2 cellular contexts compared by ENCODE assay signal in the genomic region with DNA sequence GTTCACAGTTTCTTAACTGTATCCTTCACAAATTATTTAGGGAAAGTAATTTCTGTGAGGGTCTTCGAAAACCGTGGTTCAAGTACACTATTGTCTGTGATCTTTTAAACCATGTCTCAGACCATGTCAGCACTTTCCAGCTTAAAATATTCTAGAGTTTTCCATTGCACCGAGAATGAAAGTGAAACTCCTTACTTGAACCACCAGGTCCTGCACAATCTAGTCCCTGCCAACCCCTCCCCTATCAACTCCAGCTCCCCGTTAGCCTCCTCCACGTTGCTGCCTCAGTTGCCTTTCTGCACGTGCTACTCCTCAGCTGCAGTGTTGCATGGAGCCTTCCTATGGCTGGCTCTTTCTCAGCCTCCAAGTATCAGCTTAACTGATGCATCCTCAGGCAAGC.
TF ChIP-seq lines count a peak whose summit lies in the region.

No MANE protein-coding gene starts in this region.

TF ChIP-seq in IMR-90, 13 proteins besides CTCF, POLR2A, EP300 and RAD21:
- no peak for TF ChIP-seq MAFK (IDR thresholded peaks at IDR 0.05; ENCODE audit: low read depth, low read length)

TF ChIP-seq in H1, 55 proteins besides CTCF, POLR2A, EP300 and RAD21:
- TF ChIP-seq, protein P1, sequence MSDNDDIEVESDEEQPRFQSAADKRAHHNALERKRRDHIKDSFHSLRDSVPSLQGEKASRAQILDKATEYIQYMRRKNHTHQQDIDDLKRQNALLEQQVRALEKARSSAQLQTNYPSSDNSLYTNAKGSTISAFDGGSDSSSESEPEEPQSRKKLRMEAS (IDR thresholded peaks at IDR 0.05) = no peak
- TF ChIP-seq PHF8 (conservative IDR thresholded peaks at IDR 0.05; ENCODE audit: low read depth, low read length) (no peak), CHD1 (IDR thresholded peaks at IDR 0.05; ENCODE audit: low read depth, low read length) (no peak), TAF7 (optimal IDR thresholded peaks at IDR 0.05; ENCODE audit: borderline replicate concordance, low read depth, low read length) (no peak), EZH2 (IDR thresholded peaks at IDR 0.05; ENCODE audit: low read depth, low read length, severe bottlenecking) (no peak), RXRA (IDR thresholded peaks at IDR 0.05; ENCODE audit: insufficient read depth, low read depth, low read length) (no peak), SAP30 (IDR thresholded peaks at IDR 0.05; ENCODE audit: insufficient read depth, insufficient replicate concordance, low read length) (no peak), SUZ12 (IDR thresholded peaks at IDR 0.05; ENCODE audit: low read length) (no peak), SRF (IDR thresholded peaks at IDR 0.05; ENCODE audit: low read depth, low read length) (no peak), CEBPB (IDR thresholded peaks at IDR 0.05; ENCODE audit: low read depth, low read length) (no peak), SP1 (IDR thresholded peaks at IDR 0.05; ENCODE audit: low read depth, low read length) (no peak), CTBP2 (IDR thresholded peaks at IDR 0.05; ENCODE audit: borderline replicate concordance, insufficient read depth, insufficient read length, low read length) (no peak), KDM5A (IDR thresholded peaks at IDR 0.05; ENCODE audit: low read length) (no peak), KDM4A (IDR thresholded peaks at IDR 0.05; ENCODE audit: low read depth, low read length, severe bottlenecking) (no peak), NANOG (IDR thresholded peaks at IDR 0.05; ENCODE audit: insufficient read depth, low read depth, low read length, poor library complexity, severe bottlenecking) (no peak), POLR2AphosphoS5 (IDR thresholded peaks at IDR 0.05; ENCODE audit: low read depth, low read length) (no peak), FOSL1 (IDR thresholded peaks at IDR 0.05; ENCODE audit: insufficient read depth, low read depth, low read length) (no peak), RBBP5 (IDR thresholded peaks at IDR 0.05; ENCODE audit: borderline replicate concordance, low read depth, low read length) (no peak), TAF1 (IDR thresholded peaks at IDR 0.05; ENCODE audit: low read depth, low read length) (no peak)
- TF ChIP-seq, protein P2, sequence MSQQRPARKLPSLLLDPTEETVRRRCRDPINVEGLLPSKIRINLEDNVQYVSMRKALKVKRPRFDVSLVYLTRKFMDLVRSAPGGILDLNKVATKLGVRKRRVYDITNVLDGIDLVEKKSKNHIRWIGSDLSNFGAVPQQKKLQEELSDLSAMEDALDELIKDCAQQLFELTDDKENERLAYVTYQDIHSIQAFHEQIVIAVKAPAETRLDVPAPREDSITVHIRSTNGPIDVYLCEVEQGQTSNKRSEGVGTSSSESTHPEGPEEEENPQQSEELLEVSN (IDR thresholded peaks at IDR 0.05) = no peak
TF ChIP-seq in H1: peak in this region for 0.
